Comparison of ENCODE assay signal across 8 cellular contexts in genomic region chr19:15418112-15418587, GRCh38. TPM values are rescaled to one million over a fixed set of nuclear protein-coding genes. Genes with fewer than 3 reads are reported as not detected.
DNase-seq lines count a peak whose midpoint lies in the region; ATAC-seq and TF ChIP-seq lines count a peak whose summit lies in the region.

No MANE protein-coding gene starts in this region.

- H3K4me3 ChIP-seq in CD8-positive, alpha-beta T cell (ENCODE audit: low read depth, low read length), result peak overlapping the region; percentile 86
- H3K4me3 ChIP-seq in astrocyte of the spinal cord (ENCODE audit: low read depth, low read length), result peak overlapping the region; percentile 65
- H3K4me3 ChIP-seq in kidney epithelial cell (ENCODE audit: low read depth, low read length), result peak overlapping the region; percentile 100

- no peaks in the 10 kb centered on the region for H3K27me3 ChIP-seq in CD8-positive, alpha-beta T cell (ENCODE audit: insufficient read depth, low read length)
- no peaks in the 10 kb centered on the region for H3K27me3 ChIP-seq in kidney epithelial cell (ENCODE audit: control insufficient read depth, insufficient read depth, low read length)

- no peak for TF ChIP-seq CTCF in CD8-positive, alpha-beta T cell (IDR thresholded peaks at IDR 0.05)
- TF ChIP-seq CTCF in astrocyte of the spinal cord (IDR thresholded peaks at IDR 0.05; ENCODE audit: low read depth, low read length) (no peak), kidney epithelial cell (IDR thresholded peaks at IDR 0.05; ENCODE audit: insufficient read depth, low read length, poor library complexity, severe bottlenecking) (no peak)

- peak overlapping the region; percentile 97 for H3K4me3 Mint-ChIP-seq in CD8-positive, alpha-beta T cell

- DNase-seq in CD8-positive, alpha-beta T cell, result no peak
- DNase-seq in NCI-H1105 (lab: John Stamatoyannopoulos, UW), result peak; percentile 35
- DNase-seq in astrocyte of the spinal cord (ENCODE audit: low read depth, low spot score), result peak; percentile 54
- DNase-seq in kidney epithelial cell (ENCODE audit: low read depth), result no peak
- DNase-seq in substantia nigra (lab: John Stamatoyannopoulos, UW), result peak in 6 of 49 donors; percentile 15 to 69 (median 36)
- no peak for DNase-seq in NCI-H2107 treated with DMSO at 0.1 percent for 48 hours (lab: John Stamatoyannopoulos, UW; ENCODE audit: unreplicated experiment)
- no peak for DNase-seq in activated CD4-positive, alpha-beta T cell treated with anti-CD3 and anti-CD28 coated beads for 1 hour

- H3K27ac Mint-ChIP-seq in CD8-positive, alpha-beta T cell, result peak overlapping the region; percentile 98

- H3K9me3 Mint-ChIP-seq in CD8-positive, alpha-beta T cell, result no peaks in the 10 kb centered on the region

- CTCF ChIA-PET in CD8-positive, alpha-beta T cell (lab: Charles Lee), result interaction anchor here (0.9 to 12.2 kb wide), 18 partner anchors 11 to 326 kb away, joined by 3 to 171 read pairs (median 9); partner anchors contain the start of genes AKAP8, RASAL3 and WIZ

- intact Hi-C loops in CD8-positive, alpha-beta T cell (cut with DNase I, micrococcal nuclease), result loop anchor here (2.0 to 5.0 kb wide), 6 partner anchors 87 to 764 kb away; no protein-coding TSS in a partner anchor

- no peaks in the 10 kb centered on the region for H3K27me3 Mint-ChIP-seq in CD8-positive, alpha-beta T cell (ENCODE audit: low read depth)

- in situ Hi-C loops in astrocyte of the spinal cord (cut with HindIII; ENCODE audit: low sequenced_read_pairs), result no loop called here

- peaks cover 52% of the 10 kb centered on the region for H3K4me1 Mint-ChIP-seq in CD8-positive, alpha-beta T cell (ENCODE audit: low read depth)

- H3K4me1 ChIP-seq in CD8-positive, alpha-beta T cell (ENCODE audit: insufficient read depth, low read length), result peaks cover 34% of the 10 kb centered on the region

- no peaks in the 10 kb centered on the region for H3K9me3 ChIP-seq in CD8-positive, alpha-beta T cell (ENCODE audit: low read length)

- ATAC-seq in CD8-positive, alpha-beta T cell, result no peak
- no peak for ATAC-seq in GM18502 (IDR thresholded peaks at IDR 0.05; ENCODE audit: poor library complexity, unreplicated experiment)

- peak overlapping the region; percentile 93 for H3K27ac ChIP-seq in CD8-positive, alpha-beta T cell (ENCODE audit: low read depth, low read length)
- peak overlapping the region; percentile 77 for H3K27ac ChIP-seq in substantia nigra (ENCODE audit: low read depth, low read length, poor library complexity, severe bottlenecking)

- peaks cover 5% of the 10 kb centered on the region for H3K36me3 ChIP-seq in CD8-positive, alpha-beta T cell (ENCODE audit: insufficient read depth, low read length)
- peaks cover 1% of the 10 kb centered on the region for H3K36me3 ChIP-seq in kidney epithelial cell (ENCODE audit: control insufficient read depth, insufficient read depth, low read length)

- peaks cover 34% of the 10 kb centered on the region for H3K36me3 Mint-ChIP-seq in CD8-positive, alpha-beta T cell

- POLR2A ChIA-PET in CD8-positive, alpha-beta T cell (lab: Charles Lee), result interaction anchor here (0.8 to 4.7 kb wide), 22 partner anchors 9 to 1242 kb away, joined by 3 to 88 read pairs (median 5); partner anchors contain the start of genes AKAP8, BRD4, RASAL3 and WIZ

RNA-seq across cellular contexts. Expression of gene AKAP8L, which starts 0.6 kb away (rescaled TPM):
- 100 to 1,000 TPM; 174 to 199 TPM for total RNA-seq in CD8-positive, alpha-beta T cell
- 74.7 and 79.8 TPM in 2 replicates for total RNA-seq in kidney epithelial cell

RNA-seq across cellular contexts. Expression of gene WIZ, which starts 31.6 kb away (rescaled TPM):
- 10 to 100 TPM; 16.4 to 20.1 TPM for total RNA-seq in CD8-positive, alpha-beta T cell
- 42.7 and 64.1 TPM in 2 replicates for total RNA-seq in kidney epithelial cell

RNA-seq across cellular contexts. Expression of gene AKAP8, which starts 38.6 kb away (rescaled TPM):
- total RNA-seq in CD8-positive, alpha-beta T cell, result 100 to 1,000 TPM in 1 of 2 experiments, 10 to 100 TPM in 1; 97.4 to 109 TPM
- total RNA-seq in kidney epithelial cell, result 19.2 and 31.4 TPM in 2 replicates

RNA-seq across cellular contexts. Expression of gene RASAL3, which starts 46.2 kb away (rescaled TPM):
- total RNA-seq in CD8-positive, alpha-beta T cell, result 10 to 100 TPM; 80.0 to 83.1 TPM
- not detected in 2 replicates for total RNA-seq in kidney epithelial cell

Comparison
In these comparisons a context has a peak if more than half of its experiments do, and no peak if none do; other contexts are left out.
1. DNase-seq: peak in NCI-H1105 (single experiment) and astrocyte of the spinal cord (single experiment); none in CD8-positive, alpha-beta T cell (0 of 7), kidney epithelial cell (single experiment), NCI-H2107 treated with DMSO at 0.1 percent for 48 hours (single experiment) and activated CD4-positive, alpha-beta T cell treated with anti-CD3 and anti-CD28 coated beads for 1 hour (single experiment).
2. Peak in every context shown above with its lines, with median percentiles within 50 percentile points of each other: H3K4me3 ChIP-seq.